In genomic region chr18:33034941-33035340, GRCh38 we compare ENCODE assay signal across 2 cellular contexts.
TF ChIP-seq lines count a peak whose summit lies in the region.

No MANE protein-coding gene starts in this region.

TF ChIP-seq in HepG2, 621 proteins besides CTCF, POLR2A, EP300 and RAD21 (continued from another document):
- TF ChIP-seq GABPA (IDR thresholded peaks at IDR 0.05; ENCODE audit: low read depth, low read length) (no peak), GABPA (CRISPR knock-in tag; IDR thresholded peaks at IDR 0.05; ENCODE audit: low read depth) (no peak), ZNF512B (CRISPR knock-in tag; IDR thresholded peaks at IDR 0.05; ENCODE audit: borderline replicate concordance) (no peak), ZNF318 (CRISPR knock-in tag; IDR thresholded peaks at IDR 0.05) (no peak), ZNF792 (CRISPR knock-in tag; IDR thresholded peaks at IDR 0.05) (no peak), RXRA (CRISPR knock-in tag; IDR thresholded peaks at IDR 0.05) (no peak), ZNF670 (CRISPR knock-in tag; IDR thresholded peaks at IDR 0.05; ENCODE audit: borderline replicate concordance) (no peak), NFIC (IDR thresholded peaks at IDR 0.05; ENCODE audit: low read length) (no peak), CCAR2 (optimal IDR thresholded peaks at IDR 0.05; ENCODE audit: low read depth, low read length) (no peak), RARA (CRISPR knock-in tag; IDR thresholded peaks at IDR 0.05) (no peak), SRF (IDR thresholded peaks at IDR 0.05; ENCODE audit: low read depth, low read length) (no peak), KDM4B (CRISPR knock-in tag; IDR thresholded peaks at IDR 0.05) (no peak), FOXK1 (CRISPR knock-in tag; IDR thresholded peaks at IDR 0.05; ENCODE audit: borderline replicate concordance, low read depth) (no peak), NRL (CRISPR knock-in tag; IDR thresholded peaks at IDR 0.05; ENCODE audit: borderline replicate concordance) (no peak), ZNF30 (CRISPR knock-in tag; IDR thresholded peaks at IDR 0.05) (no peak), FOXA1 (IDR thresholded peaks at IDR 0.05) (no peak), FOXA1 (CRISPR knock-in tag; IDR thresholded peaks at IDR 0.05) (no peak)

TF ChIP-seq in endothelial cell of umbilical vein, 7 proteins besides CTCF, POLR2A, EP300 and RAD21 (continued from another document):
- TF ChIP-seq MAX (IDR thresholded peaks at IDR 0.05; ENCODE audit: insufficient read depth, insufficient read length) (no peak), POLR2AphosphoS5 (IDR thresholded peaks at IDR 0.05; ENCODE audit: insufficient read depth, low read depth, low read length) (peak; percentile 65), EZH2 (IDR thresholded peaks at IDR 0.05; ENCODE audit: borderline replicate concordance, low read depth, low read length, severe bottlenecking) (no peak)
